11 cellular contexts compared by ENCODE assay signal in genomic region chrX:16838202-16839066, GRCh38. TPM values are rescaled to one million over a fixed set of nuclear protein-coding genes. Genes with fewer than 3 reads are reported as not detected.
DNase-seq lines count a peak whose midpoint lies in the region; ATAC-seq and TF ChIP-seq lines count a peak whose summit lies in the region.
"Had no signal": no experiment of that assay in that cellular context is flagged by ENCODE, and none has a peak within 500 bp of the region (broad histone marks: within the 10 kb centered on the region; RNA-seq: fewer than 3 reads in every experiment).

No MANE protein-coding gene starts in this region.

- H3K27me3 ChIP-seq in GM23248 (replicated peaks; ENCODE audit: insufficient read depth) = no peaks in the 10 kb centered on the region
- H3K27me3 ChIP-seq in rectal smooth muscle tissue (ENCODE audit: control insufficient read depth, insufficient read depth, low read length) = no peaks in the 10 kb centered on the region
- H3K27me3 ChIP-seq in PC-9 (ENCODE audit: insufficient read depth, low read depth) = no peaks in the 10 kb centered on the region
- H3K27me3 ChIP-seq: pancreas had no signal

- POLR2A ChIA-PET in PC-9 (lab: Charles Lee; ENCODE audit: unreplicated experiment) = no interaction called here

- no peak overlapping the region for H3K4me3 ChIP-seq in GM23248
- no peak overlapping the region for H3K4me3 ChIP-seq in SK-N-MC
- no peak overlapping the region for H3K4me3 ChIP-seq in fibroblast of the aortic adventitia (ENCODE audit: low read depth, low read length)
- no peak overlapping the region for H3K4me3 ChIP-seq in rectal smooth muscle tissue (ENCODE audit: low read length)
- H3K4me3 ChIP-seq in PC-9 = no peak overlapping the region
- H3K4me3 ChIP-seq: pancreas had no signal

- in situ Hi-C loops in GM23248 (cut with MboI) = no loop called here

- H3K4me2 ChIP-seq in GM23248 (ENCODE audit: unreplicated experiment) (peak overlapping the region; percentile 35), PC-9 (no peak overlapping the region)

- H3K79me2 ChIP-seq in GM23248 (ENCODE audit: insufficient read depth) (no peaks in the 10 kb centered on the region), PC-9 (ENCODE audit: low read depth) (no peaks in the 10 kb centered on the region)

- BruUV-seq in PC-9 (replicated peaks; lab: Mats Ljungman, UMichigan) = no TSS peak

- H3K36me3 ChIP-seq in GM23248 (ENCODE audit: low read depth) (no peaks in the 10 kb centered on the region), SK-N-MC (ENCODE audit: insufficient read depth, low read length) (peaks cover 61% of the 10 kb centered on the region), rectal smooth muscle tissue (ENCODE audit: control insufficient read depth, insufficient read depth, low read length) (peaks cover 4% of the 10 kb centered on the region), PC-9 (ENCODE audit: low read depth) (peaks cover 7% of the 10 kb centered on the region; the same call in 1 of the 2 replicates)

- H2AFZ ChIP-seq in GM23248 = no peak overlapping the region
- no peak overlapping the region for H2AFZ ChIP-seq in PC-9

- H3K9ac ChIP-seq in GM23248 (peak overlapping the region; percentile 62; the same call in 1 of the 2 replicates), SK-N-MC (ENCODE audit: insufficient read length) (no peak overlapping the region), rectal smooth muscle tissue (ENCODE audit: low read length) (no peak overlapping the region)

- H3K27ac ChIP-seq in GM23248 (peak overlapping the region; percentile 91), SK-N-MC (peak overlapping the region; percentile 39; the same call in 1 of the 2 replicates), rectal smooth muscle tissue (ENCODE audit: low read depth, low read length) (peak overlapping the region; percentile 21), PC-9 (no peak overlapping the region)
- H3K27ac ChIP-seq: pancreas, VCaP had no signal

- H3K9me2 ChIP-seq in GM23248 (ENCODE audit: insufficient read depth) (no peaks in the 10 kb centered on the region), PC-9 (ENCODE audit: insufficient read depth) (no peaks in the 10 kb centered on the region)

- CTCF ChIA-PET in PC-9 (lab: Charles Lee) = no interaction called here

- H3F3A ChIP-seq in GM23248 (ENCODE audit: insufficient read depth) = peaks cover 20% of the 10 kb centered on the region
- H3F3A ChIP-seq in PC-9 (ENCODE audit: insufficient read depth, low read depth) = peaks cover 21% of the 10 kb centered on the region; the same call in 1 of the 2 replicates

- intact Hi-C loops in PC-9 (cut with micrococcal nuclease; ENCODE audit: unreplicated experiment) = no loop called here

- H4K20me1 ChIP-seq in GM23248 (ENCODE audit: insufficient read depth) (no peaks in the 10 kb centered on the region), PC-9 (ENCODE audit: insufficient read depth) (peaks cover 4% of the 10 kb centered on the region; the same call in 1 of the 2 replicates)

- no peak for TF ChIP-seq CTCF in fibroblast of the aortic adventitia (IDR thresholded peaks at IDR 0.05; ENCODE audit: insufficient read depth, low read length)
- no peak for TF ChIP-seq CTCF in PC-9 (conservative IDR thresholded peaks at IDR 0.05)

- WGBS in GM23248 (ENCODE audit: low coverage in 1 of 2, low lambda C conversion rate in 2 of 2, missing lambda C conversion rate in 2 of 2), 2 experiments = 41 to 48% methylated on average over 10 to 11 of the region's 11 CpGs

- no peak for ATAC-seq in GM18873 (IDR thresholded peaks at IDR 0.05; ENCODE audit: low FRiP score, unreplicated experiment)
- ATAC-seq: stimulated activated naive CD8-positive, alpha-beta T cell treated with anti-CD3 and anti-CD28 coated beads, Interleukin-15, amount 100 ng/mL, for 72 hours had no signal

- no peaks in the 10 kb centered on the region for H3K9me3 ChIP-seq in GM23248 (ENCODE audit: low read depth)
- no peaks in the 10 kb centered on the region for H3K9me3 ChIP-seq in SK-N-MC (ENCODE audit: low read depth, low read length)
- H3K9me3 ChIP-seq in PC-9 (ENCODE audit: insufficient read depth, low read depth) = no peaks in the 10 kb centered on the region
- H3K9me3 ChIP-seq: pancreas had no signal

- peak; percentile 83 for DNase-seq in GM23248
- DNase-seq in SK-N-MC (ENCODE audit: low read depth, low spot score) = no peak
- peak; percentile 92 for DNase-seq in fibroblast of the aortic adventitia (ENCODE audit: low read depth)
- DNase-seq in NCI-H2107 (lab: John Stamatoyannopoulos, UW) = no peak
- DNase-seq in NCI-H510A treated with DMSO at 0.1 percent for 48 hours (lab: John Stamatoyannopoulos, UW) = no peak
- DNase-seq in PC-9 = no peak
- DNase-seq: pancreas; stimulated activated naive CD8-positive, alpha-beta T cell treated with anti-CD3 and anti-CD28 coated beads, Interleukin-15, amount 100 ng/mL, for 72 hours had no signal

- peaks cover 40% of the 10 kb centered on the region for H3K4me1 ChIP-seq in GM23248 (ENCODE audit: insufficient read depth)
- H3K4me1 ChIP-seq in rectal smooth muscle tissue (ENCODE audit: control insufficient read depth, insufficient read depth, low read length) = no peaks in the 10 kb centered on the region
- H3K4me1 ChIP-seq in PC-9 (replicated peaks; ENCODE audit: insufficient read depth) = no peaks in the 10 kb centered on the region
- H3K4me1 ChIP-seq: pancreas had no signal

RNA-seq across cellular contexts. Expression of gene RBBP7, which starts 31.7 kb away (rescaled TPM):
- 64.6 and 86.2 TPM in 2 replicates for total RNA-seq in GM23248 (2014; rRNA removed; shearing (Covaris generic))
- 119 and 124 TPM in 2 replicates for polyA plus RNA-seq in GM23248 (2016; fragmentation: Nextera tagmentation; extraction: Ambion mirVana)
- total RNA-seq in fibroblast of the aortic adventitia (ENCODE audit: low replicate concordance) (120 and 172 TPM in 2 replicates), PC-9 (2021) (152 and 197 TPM in 2 replicates)

RNA-seq across cellular contexts. Expression of gene TXLNG, which starts 52.2 kb away (rescaled TPM):
- total RNA-seq in GM23248 (2014; rRNA removed; shearing (Covaris generic)) = 6.1 and 6.4 TPM in 2 replicates
- polyA plus RNA-seq in GM23248 (2016; fragmentation: Nextera tagmentation; extraction: Ambion mirVana) = 4.1 and 4.4 TPM in 2 replicates
- total RNA-seq in fibroblast of the aortic adventitia (ENCODE audit: low replicate concordance) = 6.3 and 13.9 TPM in 2 replicates
- total RNA-seq in PC-9 (2021) = 12.6 and 17.4 TPM in 2 replicates

Comparison
In these comparisons a context has a peak if more than half of its experiments do, and no peak if none do; other contexts are left out.
1. DNase-seq: peak in GM23248 (single experiment) and fibroblast of the aortic adventitia (single experiment); none in SK-N-MC (single experiment), NCI-H2107 (single experiment), NCI-H510A treated with DMSO at 0.1 percent for 48 hours (single experiment) and PC-9 (0 of 2).